In the genomic region with DNA sequence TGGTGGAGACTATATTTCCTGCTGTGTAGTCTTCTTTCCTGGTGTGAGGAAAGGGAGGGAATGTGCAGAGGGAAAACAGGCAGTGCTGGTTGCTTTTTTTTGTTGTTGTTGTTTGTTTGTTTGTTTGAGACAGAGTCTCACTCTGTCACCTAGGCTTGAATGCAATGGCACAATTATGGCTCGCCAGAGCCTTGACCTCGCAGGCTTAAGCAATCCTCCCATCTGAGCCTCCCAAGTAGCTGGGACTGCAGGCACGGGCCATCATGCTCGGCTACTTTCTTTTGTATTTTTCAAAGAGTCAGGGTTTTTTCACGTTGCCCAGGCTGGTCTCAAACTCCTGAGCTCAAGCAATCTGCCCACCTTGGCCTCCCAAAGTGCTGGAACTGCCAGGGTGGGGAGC, we compare ENCODE assay signal across 14 cellular contexts.
"Had no signal": no experiment of that assay in that cellular context is flagged by ENCODE, and none has a peak within 500 bp of the region (broad histone marks: within the 10 kb centered on the region; RNA-seq: fewer than 3 reads in every experiment).

No MANE protein-coding gene starts in this region.

- H3K36me3 ChIP-seq: brain microvascular endothelial cell, gastroesophageal sphincter, WERI-Rb-1 had no signal

- H3K4me3 Mint-ChIP-seq: activated B cell treated with CpG ODN at 0.5 μM for 24 hours; activated CD8-positive, alpha-beta T cell treated with anti-CD3 and anti-CD28 coated beads for 36 hours; activated naive CD8-positive, alpha-beta T cell; activated T-cell treated with anti-CD3 and anti-CD28 coated beads, Interleukin-2, amount 50 U/mL, for 4 hours; activated T-helper 17 cell treated with anti-CD3 and anti-CD28 coated beads, Interleukin-2, amount 50 U/mL, for 72 hours; T-cell; T-helper 1 cell treated with Interleukin-12 subunit alpha and Interleukin-12 subunit beta and Interleukin-4 antibody, amounts not matched to agents 30 μg/mL and 1 μg/mL, for 36 hours; T-helper 2 cell treated with Interferon-gamma antibody and Interleukin-4, amounts not matched to agents 5 μg/mL and 100 μg/mL, for 36 hours had no signal

- H3K9me3 ChIP-seq: esophagus squamous epithelium, gastroesophageal sphincter had no signal

- H3K4me3 ChIP-seq: esophagus squamous epithelium, gastroesophageal sphincter had no signal

- DNase-seq: cortex of kidney had no signal

- H3K27ac Mint-ChIP-seq: activated B cell treated with CpG ODN at 0.5 μM for 24 hours; activated CD8-positive, alpha-beta T cell treated with anti-CD3 and anti-CD28 coated beads for 36 hours; T-cell; T-helper 2 cell treated with Interferon-gamma antibody and Interleukin-4, amounts not matched to agents 5 μg/mL and 100 μg/mL, for 36 hours had no signal

- H3K27me3 ChIP-seq: brain microvascular endothelial cell, esophagus squamous epithelium, gastroesophageal sphincter had no signal

- H3K27me3 Mint-ChIP-seq: activated CD8-positive, alpha-beta T cell treated with anti-CD3 and anti-CD28 coated beads for 36 hours; activated naive CD8-positive, alpha-beta T cell; activated T-helper 17 cell treated with anti-CD3 and anti-CD28 coated beads, Interleukin-2, amount 50 U/mL, for 72 hours; T-cell had no signal

- H3K27ac ChIP-seq: brain microvascular endothelial cell, epithelial cell of prostate, esophagus squamous epithelium, gastroesophageal sphincter, WERI-Rb-1 had no signal
